3 cellular contexts compared by ENCODE assay signal in the genomic region with DNA sequence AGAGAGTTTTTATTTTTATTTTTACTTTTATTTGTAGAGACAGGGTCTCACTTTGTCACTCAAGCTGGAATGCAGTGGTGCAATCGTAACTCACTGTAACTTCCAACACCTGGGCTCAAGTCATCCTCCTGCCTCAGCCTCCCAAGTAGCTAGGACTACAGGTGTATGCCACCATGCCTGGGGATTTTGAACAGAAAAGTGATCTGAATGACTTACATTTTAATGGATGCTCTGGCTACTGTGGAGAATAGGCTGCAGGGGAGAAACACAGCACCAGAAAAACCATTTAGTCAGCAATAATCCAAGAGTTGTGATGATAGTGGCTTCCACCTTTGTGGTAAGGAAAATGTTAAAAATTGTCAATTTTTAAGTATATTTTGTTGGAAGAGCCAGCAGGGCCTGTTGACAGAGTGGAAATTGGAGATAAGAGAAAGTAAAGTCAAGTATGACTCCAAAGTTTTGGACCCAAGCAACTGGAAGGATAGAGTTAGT.
A peak's percentile ranks its signal among the peaks of the same experiment; 100 is the strongest.
TF ChIP-seq lines count a peak whose summit lies in the region.

No MANE protein-coding gene starts in this region.

TF ChIP-seq in HCT116, 20 proteins besides CTCF, POLR2A, EP300 and RAD21:
- TF ChIP-seq YY1 (IDR thresholded peaks at IDR 0.05; ENCODE audit: extremely low read depth, insufficient replicate concordance, low read depth, low read length): no peak
- TF ChIP-seq SP1 (IDR thresholded peaks at IDR 0.05; ENCODE audit: low read depth): no peak
- no peak for TF ChIP-seq POLR2AphosphoS5 (IDR thresholded peaks at IDR 0.05; ENCODE audit: low read depth, low read length)
- TF ChIP-seq TCF7L2 (IDR thresholded peaks at IDR 0.05; ENCODE audit: borderline replicate concordance, extremely low read depth, insufficient read depth, insufficient read length): no peak
- no peak for TF ChIP-seq EZH2 (IDR thresholded peaks at IDR 0.05)
- TF ChIP-seq, protein P1, sequence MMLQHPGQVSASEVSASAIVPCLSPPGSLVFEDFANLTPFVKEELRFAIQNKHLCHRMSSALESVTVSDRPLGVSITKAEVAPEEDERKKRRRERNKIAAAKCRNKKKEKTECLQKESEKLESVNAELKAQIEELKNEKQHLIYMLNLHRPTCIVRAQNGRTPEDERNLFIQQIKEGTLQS (IDR thresholded peaks at IDR 0.05): no peak
- TF ChIP-seq ELF1 (IDR thresholded peaks at IDR 0.05; ENCODE audit: borderline replicate concordance, low read depth): no peak
- TF ChIP-seq CBX3 (IDR thresholded peaks at IDR 0.05; ENCODE audit: low read depth): no peak
- TF ChIP-seq SIN3A (IDR thresholded peaks at IDR 0.05; ENCODE audit: low read depth): no peak
- TF ChIP-seq FOSL1 (IDR thresholded peaks at IDR 0.05; ENCODE audit: low read depth): no peak
- no peak for TF ChIP-seq EZH2phosphoT487 (IDR thresholded peaks at IDR 0.05; ENCODE audit: borderline replicate concordance)
- no peak for TF ChIP-seq MAX (IDR thresholded peaks at IDR 0.05)
- no peak for TF ChIP-seq SRF (IDR thresholded peaks at IDR 0.05; ENCODE audit: low read depth)
- TF ChIP-seq REST (IDR thresholded peaks at IDR 0.05; ENCODE audit: low read depth): no peak
- TF ChIP-seq EGR1 (IDR thresholded peaks at IDR 0.05; ENCODE audit: low read depth): no peak
- TF ChIP-seq JUND (IDR thresholded peaks at IDR 0.05): no peak
- TF ChIP-seq ZFX (IDR thresholded peaks at IDR 0.05): no peak

TF ChIP-seq in K562, 482 proteins besides CTCF, POLR2A, EP300 and RAD21:
- TF ChIP-seq MAFF (IDR thresholded peaks at IDR 0.05; ENCODE audit: low read length): peak; percentile 25; the same call in 1 of the 2 replicates
- TF ChIP-seq ZNF316 (IDR thresholded peaks at IDR 0.05): peak; percentile 46
- peak; percentile 24; the same call in 1 of the 2 replicates for TF ChIP-seq C11orf30 (IDR thresholded peaks at IDR 0.05; ENCODE audit: low read depth)
- TF ChIP-seq STAT5A (IDR thresholded peaks at IDR 0.05; ENCODE audit: borderline replicate concordance, low read length): no peak
- TF ChIP-seq ZNF695 (CRISPR knock-in tag; IDR thresholded peaks at IDR 0.05): no peak
- TF ChIP-seq CHD1 (IDR thresholded peaks at IDR 0.05; ENCODE audit: low read length): no peak
- TF ChIP-seq NCOA2 (IDR thresholded peaks at IDR 0.05; ENCODE audit: partially characterized antibody in 2 of 2): no peak
- 0 out of 2 replicates have a peak, but pooled peaks have one; percentile 11 for TF ChIP-seq MAFG (tag; conservative IDR thresholded peaks at IDR 0.05)
- no peak for TF ChIP-seq TFE3 (CRISPR knock-in tag; IDR thresholded peaks at IDR 0.05)

TF ChIP-seq in liver, 16 proteins besides CTCF, POLR2A, EP300 and RAD21:
- no peak for TF ChIP-seq NR2F2 (IDR thresholded peaks at IDR 0.05)
- no peak for TF ChIP-seq HNF4A (conservative IDR thresholded peaks at IDR 0.05)
- TF ChIP-seq JUND (IDR thresholded peaks at IDR 0.05): no peak
- TF ChIP-seq, protein P1 (IDR thresholded peaks at IDR 0.05): no peak
- no peak for TF ChIP-seq EGR1 (IDR thresholded peaks at IDR 0.05; ENCODE audit: low read depth in 2 of 2)
- no peak for TF ChIP-seq GABPA (IDR thresholded peaks at IDR 0.05 in 1 of 2, conservative IDR thresholded peaks at IDR 0.05 in 1 of 2)
- TF ChIP-seq FOXA1 (IDR thresholded peaks at IDR 0.05): no peak
- TF ChIP-seq YY1 (IDR thresholded peaks at IDR 0.05): no peak
